13 cellular contexts compared by ENCODE assay signal in the genomic region with DNA sequence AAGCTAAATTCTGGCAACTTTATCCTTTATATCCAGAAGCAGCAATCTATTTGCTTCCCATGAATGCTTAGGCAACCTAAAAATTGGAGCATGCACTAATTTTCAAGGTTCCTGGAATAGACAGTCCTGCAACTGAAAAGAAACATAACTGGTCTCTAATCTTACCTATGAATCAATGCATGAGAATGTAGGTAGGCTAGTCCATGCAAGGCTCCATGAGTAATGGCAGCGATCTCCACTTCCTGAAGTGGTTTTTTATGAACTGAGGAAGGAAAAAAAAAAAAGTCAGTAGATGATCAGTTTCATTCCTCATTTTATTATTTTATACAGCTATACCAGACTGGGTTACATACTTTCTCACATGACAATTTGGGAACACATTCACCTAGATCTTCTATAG.
DNase-seq lines count a peak whose midpoint lies in the region; ATAC-seq and TF ChIP-seq lines count a peak whose summit lies in the region.
"Had no signal": no experiment of that assay in that cellular context is flagged by ENCODE, and none has a peak within 500 bp of the region (broad histone marks: within the 10 kb centered on the region; RNA-seq: fewer than 3 reads in every experiment).

No MANE protein-coding gene starts in this region.

- H3K27ac Mint-ChIP-seq in mesothelial cell of epicardium = peak overlapping the region; percentile 52

- no peak overlapping the region for H3K4me3 ChIP-seq in BLaER1 treated with 17β-estradiol and CSF1 and Interleukin-3, amounts not matched to agents 10 nM and 100 nM
- H3K4me3 ChIP-seq in HL-60 (replicated peaks; ENCODE audit: insufficient read depth, low read length) = no peak overlapping the region
- H3K4me3 ChIP-seq: heart left ventricle had no signal

- no peaks in the 10 kb centered on the region for H3K27me3 Mint-ChIP-seq in mesothelial cell of epicardium (ENCODE audit: low read depth)
- H3K27me3 Mint-ChIP-seq: central memory CD8-positive, alpha-beta T cell had no signal

- peaks cover 11% of the 10 kb centered on the region for H3K4me1 Mint-ChIP-seq in mesothelial cell of epicardium
- H3K4me1 Mint-ChIP-seq: central memory CD8-positive, alpha-beta T cell had no signal

- DNase-seq in HL-60 (ENCODE audit: low read depth in 1 of 2, low spot score in 1 of 2) = no peak
- DNase-seq in astrocyte of the hippocampus (ENCODE audit: low read depth, low spot score) = peak; percentile 35
- no peak for DNase-seq in mesothelial cell of epicardium (ENCODE audit: low spot score in 2 of 2, unreplicated experiment in 2 of 2)
- DNase-seq in DMS 273 treated with DMSO at 0.1 percent for 48 hours (lab: John Stamatoyannopoulos, UW) = no peak
- no peak for DNase-seq in COLO829 (ENCODE audit: low spot score)
- no peak for DNase-seq in NCI-H2081 (lab: John Stamatoyannopoulos, UW)
- DNase-seq: DND-41; heart left ventricle; NCI-H2029; stimulated activated naive CD4-positive, alpha-beta T cell treated with Interleukin-2 at 50 U/mL for 16 hours had no signal

- peak overlapping the region in 2 of 11 experiments; percentile 31 to 64; a peak in 1 of 22 replicates for H3K9ac ChIP-seq in BLaER1 treated with 17β-estradiol and CSF1 and Interleukin-3, amounts not matched to agents 10 nM and 100 nM

- H3K36me3 Mint-ChIP-seq in mesothelial cell of epicardium = peaks cover 2% of the 10 kb centered on the region

- no peak for TF ChIP-seq CTCF in HL-60 (IDR thresholded peaks at IDR 0.05; ENCODE audit: insufficient read depth, low read length)
- TF ChIP-seq CTCF in mesothelial cell of epicardium (IDR thresholded peaks at IDR 0.05; ENCODE audit: unreplicated experiment) = no peak

- no peaks in the 10 kb centered on the region for H3K27me3 ChIP-seq in BLaER1 treated with 17β-estradiol and CSF1 and Interleukin-3, amounts not matched to agents 10 nM and 100 nM
- no peaks in the 10 kb centered on the region for H3K27me3 ChIP-seq in HL-60 (ENCODE audit: insufficient read depth, poor library complexity, severe bottlenecking)
- H3K27me3 ChIP-seq: heart left ventricle had no signal

- H3K36me3 ChIP-seq in BLaER1 treated with 17β-estradiol and CSF1 and Interleukin-3, amounts not matched to agents 10 nM and 100 nM = peaks cover 33 to 60% (median 51%) of the 10 kb centered on the region in 11 experiments; a peak in 21 of 22 replicates

- H3K4me3 Mint-ChIP-seq in mesothelial cell of epicardium = no peak overlapping the region
- H3K4me3 Mint-ChIP-seq: central memory CD8-positive, alpha-beta T cell had no signal

- peak overlapping the region in 8 of 11 experiments; percentile 52 to 83 (median 70); a peak in 16 of 22 replicates for H3K27ac ChIP-seq in BLaER1 treated with 17β-estradiol and CSF1 and Interleukin-3, amounts not matched to agents 10 nM and 100 nM
- H3K27ac ChIP-seq in HL-60 (replicated peaks) = peak overlapping the region; percentile 69

- no peak for ATAC-seq in HG03135 (IDR thresholded peaks at IDR 0.05; ENCODE audit: unreplicated experiment)
- ATAC-seq: heart left ventricle had no signal

- 0 out of 22 replicates have a peak, but pooled peaks cover 0 to 5% (median 0%) of the 10 kb centered on the region in 11 experiments for H4K20me1 ChIP-seq in BLaER1 treated with 17β-estradiol and CSF1 and Interleukin-3, amounts not matched to agents 10 nM and 100 nM

- peaks cover 25 to 44% (median 33%) of the 10 kb centered on the region in 10 experiments for H3K4me1 ChIP-seq in BLaER1 treated with 17β-estradiol and CSF1 and Interleukin-3, amounts not matched to agents 10 nM and 100 nM

- peak overlapping the region; percentile 62 to 98 (median 73); a peak in 21 of 22 replicates for H3K4me2 ChIP-seq in BLaER1 treated with 17β-estradiol and CSF1 and Interleukin-3, amounts not matched to agents 10 nM and 100 nM

- no peaks in the 10 kb centered on the region for H3K9me3 Mint-ChIP-seq in mesothelial cell of epicardium
- H3K9me3 Mint-ChIP-seq: central memory CD8-positive, alpha-beta T cell had no signal

- peaks cover 0 to 4% (median 0%) of the 10 kb centered on the region in 11 experiments; a peak in 2 of 22 replicates for H3K9me3 ChIP-seq in BLaER1 treated with 17β-estradiol and CSF1 and Interleukin-3, amounts not matched to agents 10 nM and 100 nM (replicated peaks in 1 of 11)
- H3K9me3 ChIP-seq: heart left ventricle had no signal
